In genomic region chr2:196422361-196422760, GRCh38 we compare ENCODE assay signal across 8 cellular contexts.
"Had no signal": no experiment of that assay in that cellular context is flagged by ENCODE, and none has a peak within 500 bp of the region (broad histone marks: within the 10 kb centered on the region; RNA-seq: fewer than 3 reads in every experiment).

No MANE protein-coding gene starts in this region.

- H3K27ac ChIP-seq: GM23248, HL-60, KMS-11 had no signal

- ATAC-seq: HepG2 had no signal

- H3K4me3 ChIP-seq: GM23248 had no signal

- DNase-seq: GM23248, GOT3, H9, HCEC 1CT, KBM-7 had no signal
